ENCODE assay signal across 8 cellular contexts in the genomic region with DNA sequence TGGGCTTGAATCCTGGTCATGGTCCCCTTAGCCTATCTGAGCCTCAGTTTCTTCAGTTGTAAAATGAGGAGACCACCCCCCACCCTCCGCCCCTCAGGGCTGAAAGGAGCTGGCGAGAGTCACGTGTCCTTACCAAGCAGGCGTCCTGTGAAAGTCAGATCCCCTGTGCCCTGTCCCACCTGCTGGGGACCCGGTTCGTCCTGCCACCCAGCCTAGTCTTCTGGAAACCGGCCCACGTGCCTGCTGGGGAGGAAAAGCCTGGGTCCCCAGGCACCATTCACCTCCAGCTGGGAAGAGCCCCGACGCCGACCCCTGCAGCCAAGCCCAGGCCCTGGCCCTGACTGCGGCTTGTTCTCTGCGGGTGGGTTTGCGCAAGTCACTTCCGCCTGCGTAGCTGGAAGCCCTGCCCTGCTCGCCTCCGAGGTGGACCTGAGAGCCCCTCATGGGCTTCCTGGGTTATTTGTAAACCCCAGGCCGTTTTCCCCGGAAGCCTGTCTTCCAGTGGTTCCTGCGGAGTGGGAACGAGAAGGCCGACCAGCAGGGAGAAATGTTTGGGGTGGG. TPM values are rescaled to one million over a fixed set of nuclear protein-coding genes. Genes with fewer than 3 reads are reported as not detected.
DNase-seq lines count a peak whose midpoint lies in the region; ATAC-seq and TF ChIP-seq lines count a peak whose summit lies in the region.

No MANE protein-coding gene starts in this region.

- H3K4me3 Mint-ChIP-seq in activated CD8-positive, alpha-beta memory T cell treated with anti-CD3 and anti-CD28 coated beads, Interleukin-2, amount 10 ng/mL, durations not matched to agents 7 days and 5 days = peak overlapping the region; percentile 41

- peaks cover 0 to 37% (median 18%) of the 10 kb centered on the region in 3 donors for H3K4me1 ChIP-seq in gastroesophageal sphincter
- H3K4me1 ChIP-seq in parathyroid adenoma = no peaks in the 10 kb centered on the region

- H3K9me3 ChIP-seq in gastroesophageal sphincter = no peaks in the 10 kb centered on the region
- no peaks in the 10 kb centered on the region for H3K9me3 ChIP-seq in parathyroid adenoma (ENCODE audit: control insufficient read depth, low read length)

- H2AFZ ChIP-seq in parathyroid adenoma = peak overlapping the region; percentile 44

- no peaks in the 10 kb centered on the region for H3K79me2 ChIP-seq in parathyroid adenoma

- H3K27ac Mint-ChIP-seq in activated CD8-positive, alpha-beta memory T cell treated with anti-CD3 and anti-CD28 coated beads, Interleukin-2, amount 10 ng/mL, durations not matched to agents 7 days and 5 days = peak overlapping the region; percentile 24

- ATAC-seq in activated CD8-positive, alpha-beta memory T cell treated with anti-CD3 and anti-CD28 coated beads, Interleukin-2, amount 10 ng/mL, durations not matched to agents 7 days and 5 days = peak; percentile 2
- ATAC-seq in gastroesophageal sphincter = peak; percentile 19

- no peak for TF ChIP-seq POLR2A in gastroesophageal sphincter (IDR thresholded peaks at IDR 0.05)

- DNase-seq in activated CD8-positive, alpha-beta memory T cell treated with anti-CD3 and anti-CD28 coated beads, Interleukin-2, amount 10 ng/mL, durations not matched to agents 7 days and 5 days = no peak
- DNase-seq in activated CD8-positive, alpha-beta memory T cell treated with anti-CD3 and anti-CD28 coated beads for 24 hours = no peak
- no peak for DNase-seq in hippocampal formation (lab: John Stamatoyannopoulos, UW)
- DNase-seq in NCI-H1694 treated with DMSO at 0.1 percent for 48 hours (lab: John Stamatoyannopoulos, UW) = no peak
- DNase-seq in NCI-H524 treated with DMSO at 0.1 percent for 48 hours (lab: John Stamatoyannopoulos, UW) = no peak

- H3K27ac ChIP-seq in VCaP = peak overlapping the region; percentile 96
- peak overlapping the region in 3 of 4 donors; percentile 76 to 82 (median 79) for H3K27ac ChIP-seq in gastroesophageal sphincter
- H3K27ac ChIP-seq in parathyroid adenoma = peak overlapping the region; percentile 37

- no peaks in the 10 kb centered on the region for H3K27me3 ChIP-seq in gastroesophageal sphincter
- no peaks in the 10 kb centered on the region for H3K27me3 ChIP-seq in parathyroid adenoma (ENCODE audit: control insufficient read depth, insufficient read depth, low read length)

- WGBS in gastroesophageal sphincter (ENCODE audit: low coverage in 1 of 2), 2 donors = no CpG with 5 or more reads among the region's 23 CpGs

- H3K36me3 ChIP-seq in gastroesophageal sphincter (peaks cover 0 to 59% of the 10 kb centered on the region in 2 donors), parathyroid adenoma (ENCODE audit: control insufficient read depth, insufficient read depth, low read length) (no peaks in the 10 kb centered on the region)

- peaks cover 21% of the 10 kb centered on the region for H3K36me3 Mint-ChIP-seq in activated CD8-positive, alpha-beta memory T cell treated with anti-CD3 and anti-CD28 coated beads, Interleukin-2, amount 10 ng/mL, durations not matched to agents 7 days and 5 days

- peaks cover 13% of the 10 kb centered on the region for H3K4me1 Mint-ChIP-seq in activated CD8-positive, alpha-beta memory T cell treated with anti-CD3 and anti-CD28 coated beads, Interleukin-2, amount 10 ng/mL, durations not matched to agents 7 days and 5 days

- H3K4me3 ChIP-seq in gastroesophageal sphincter (peak overlapping the region; percentile 80 to 98), parathyroid adenoma (ENCODE audit: low read depth, low read length) (peak overlapping the region; percentile 68)

- no peak for TF ChIP-seq EP300 in gastroesophageal sphincter (IDR thresholded peaks at IDR 0.05)

- no peak overlapping the region for H3K9ac ChIP-seq in parathyroid adenoma

- no peaks in the 10 kb centered on the region for H3K27me3 Mint-ChIP-seq in activated CD8-positive, alpha-beta memory T cell treated with anti-CD3 and anti-CD28 coated beads, Interleukin-2, amount 10 ng/mL, durations not matched to agents 7 days and 5 days

- CTCF ChIA-PET in activated CD8-positive, alpha-beta memory T cell treated with anti-CD3 and anti-CD28 coated beads, Interleukin-2, amount 10 ng/mL, durations not matched to agents 7 days and 5 days (lab: Charles Lee) = interaction anchor here (0.7 to 4.4 kb wide), 9 partner anchors 9 to 43 kb away, joined by 3 to 29 read pairs (median 9); a partner anchor contains a TSS

- TF ChIP-seq CTCF in VCaP (conservative IDR thresholded peaks at IDR 0.05) (no peak), gastroesophageal sphincter (IDR thresholded peaks at IDR 0.05) (no peak), parathyroid adenoma (IDR thresholded peaks at IDR 0.05) (no peak)

- no peaks in the 10 kb centered on the region for H3K9me3 Mint-ChIP-seq in activated CD8-positive, alpha-beta memory T cell treated with anti-CD3 and anti-CD28 coated beads, Interleukin-2, amount 10 ng/mL, durations not matched to agents 7 days and 5 days (ENCODE audit: low read depth)

- H3K4me2 ChIP-seq in parathyroid adenoma (ENCODE audit: low read length) = peak overlapping the region; percentile 91

RNA-seq across cellular contexts. Expression of a gene that starts 0.7 kb away (rescaled TPM):
- 10 to 100 TPM; 10.7 to 26.4 TPM for total RNA-seq in activated CD8-positive, alpha-beta memory T cell treated with anti-CD3 and anti-CD28 coated beads, Interleukin-2, amount 10 ng/mL, durations not matched to agents 7 days and 5 days
- 10 to 100 TPM; 33.9 to 58.4 (median 41.9) TPM for total RNA-seq in gastroesophageal sphincter

RNA-seq across cellular contexts. Expression of a gene that starts 13.5 kb away (rescaled TPM):
- total RNA-seq in activated CD8-positive, alpha-beta memory T cell treated with anti-CD3 and anti-CD28 coated beads, Interleukin-2, amount 10 ng/mL, durations not matched to agents 7 days and 5 days = 100 to 1,000 TPM; 148 to 172 TPM
- total RNA-seq in gastroesophageal sphincter = 10 to 100 TPM; 25.6 to 61.6 (median 32.3) TPM

RNA-seq across cellular contexts. Expression of a gene that starts 36.4 kb away (rescaled TPM):
- 100 to 1,000 TPM; 366 to 402 TPM for total RNA-seq in activated CD8-positive, alpha-beta memory T cell treated with anti-CD3 and anti-CD28 coated beads, Interleukin-2, amount 10 ng/mL, durations not matched to agents 7 days and 5 days
- 10 to 100 TPM; 44.0 to 76.9 (median 64.8) TPM for total RNA-seq in gastroesophageal sphincter

RNA-seq across cellular contexts. Expression of a gene that starts 50.7 kb away (rescaled TPM):
- 10 to 100 TPM; 36.5 to 49.6 TPM for total RNA-seq in activated CD8-positive, alpha-beta memory T cell treated with anti-CD3 and anti-CD28 coated beads, Interleukin-2, amount 10 ng/mL, durations not matched to agents 7 days and 5 days
- 10 to 100 TPM; 65.7 to 87.3 (median 74.4) TPM for total RNA-seq in gastroesophageal sphincter

Comparison
In these comparisons a context has a peak if more than half of its experiments do, and no peak if none do; other contexts are left out.
1. H3K27ac ChIP-seq: peak in every context shown above with its lines; median percentile 96 in VCaP; 79 in gastroesophageal sphincter; 37 in parathyroid adenoma.
2. RNA of a gene that starts 36.4 kb away (total RNA-seq): 366 to 402 TPM in activated CD8-positive, alpha-beta memory T cell treated with anti-CD3 and anti-CD28 coated beads, Interleukin-2, amount 10 ng/mL, durations not matched to agents 7 days and 5 days; 44.0 to 76.9 TPM in gastroesophageal sphincter; every median in the first group is over 4 times any median in the second.